9 cellular contexts compared by ENCODE assay signal in the genomic region with DNA sequence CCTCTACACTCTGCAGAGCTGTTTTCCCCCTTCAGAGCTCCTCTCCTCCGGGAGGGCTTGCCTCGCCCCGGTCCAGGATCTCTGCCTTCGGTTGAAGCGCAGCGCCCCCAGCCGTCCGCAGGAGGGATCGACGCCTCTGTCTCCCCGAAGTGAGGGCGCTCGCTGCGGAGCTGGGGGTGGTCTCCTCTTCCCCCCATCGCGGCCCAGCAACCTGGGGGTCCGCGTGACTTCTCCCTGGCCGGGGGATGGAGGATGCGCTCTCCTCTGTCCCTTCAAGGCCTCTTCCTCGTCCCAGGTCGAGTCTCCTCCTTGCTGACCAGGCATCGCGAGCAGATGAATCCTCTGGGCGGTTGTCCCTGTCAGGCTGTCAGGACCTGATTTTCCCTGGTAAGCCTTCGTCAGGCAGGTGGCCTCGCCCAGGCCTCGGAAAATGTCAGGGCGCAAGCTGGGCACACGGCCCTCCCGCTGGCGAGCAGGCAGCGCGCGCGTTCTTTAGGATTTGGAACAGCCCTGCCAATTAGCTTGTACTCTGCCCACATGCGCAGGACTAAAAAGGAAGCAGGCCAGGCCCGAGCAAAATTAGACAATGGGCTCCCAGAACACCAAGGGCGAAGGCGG.
DNase-seq lines count a peak whose midpoint lies in the region; ATAC-seq and TF ChIP-seq lines count a peak whose summit lies in the region.
"Had no signal": no experiment of that assay in that cellular context is flagged by ENCODE, and none has a peak within 500 bp of the region (broad histone marks: within the 10 kb centered on the region; RNA-seq: fewer than 3 reads in every experiment).

No MANE protein-coding gene starts in this region.

- peaks cover 7% of the 10 kb centered on the region for H3K27me3 Mint-ChIP-seq in neural progenitor cell (ENCODE audit: insufficient read depth, low read depth)

- no peak for TF ChIP-seq POLR2A in gastroesophageal sphincter (IDR thresholded peaks at IDR 0.05)
- no peak for TF ChIP-seq POLR2A in transverse colon (IDR thresholded peaks at IDR 0.05)

- H3K36me3 ChIP-seq in gastroesophageal sphincter = no peaks in the 10 kb centered on the region
- H3K36me3 ChIP-seq in neural progenitor cell = no peaks in the 10 kb centered on the region
- H3K36me3 ChIP-seq in transverse colon = no peaks in the 10 kb centered on the region

- TF ChIP-seq CTCF in gastroesophageal sphincter (IDR thresholded peaks at IDR 0.05) (peak; percentile 92 to 97 (median 95)), neural progenitor cell (IDR thresholded peaks at IDR 0.05) (peak; percentile 97), transverse colon (IDR thresholded peaks at IDR 0.05) (peak; percentile 88 to 97 (median 93))

- H3K27ac Mint-ChIP-seq in neural progenitor cell = no peak overlapping the region
- H3K27ac Mint-ChIP-seq: activated B cell treated with CpG ODN at 0.5 μM for 24 hours had no signal

- H3K4me1 ChIP-seq in gastroesophageal sphincter (peaks cover 0 to 15% (median 0%) of the 10 kb centered on the region in 3 donors), neural progenitor cell (peaks cover 69% of the 10 kb centered on the region), transverse colon (peaks cover 7 to 21% (median 11%) of the 10 kb centered on the region in 4 donors)

- no peaks in the 10 kb centered on the region for H3K79me2 ChIP-seq in neural progenitor cell (ENCODE audit: low read depth)

- H3K4me3 Mint-ChIP-seq in neural progenitor cell = peak overlapping the region; percentile 69
- H3K4me3 Mint-ChIP-seq: activated B cell treated with CpG ODN at 0.5 μM for 24 hours had no signal

- H3K27me3 ChIP-seq in gastroesophageal sphincter (no peaks in the 10 kb centered on the region), neural progenitor cell (no peaks in the 10 kb centered on the region), transverse colon (no peaks in the 10 kb centered on the region)

- H3F3A ChIP-seq in neural progenitor cell (ENCODE audit: low read depth) = peaks cover 55% of the 10 kb centered on the region

- ATAC-seq in GM21737 (IDR thresholded peaks at IDR 0.05; ENCODE audit: unreplicated experiment) (peak; percentile 60), gastroesophageal sphincter (peak; percentile 89), GM18861 (IDR thresholded peaks at IDR 0.05; ENCODE audit: unreplicated experiment) (no peak)

- DNase-seq in DMS153 (lab: John Stamatoyannopoulos, UW) (peak; percentile 34), NCI-H460 (ENCODE audit: extremely low read depth, low read depth) (peak; percentile 56), activated gamma-delta T cell treated with Interleukin-2 at 50 U/mL for 16 hours (peak; percentile 33), neural progenitor cell (ENCODE audit: low spot score) (peak; percentile 94), transverse colon (peak; percentile 79)
- DNase-seq: activated B cell treated with CpG ODN at 0.5 μM for 24 hours had no signal

- TF ChIP-seq EP300 in gastroesophageal sphincter (IDR thresholded peaks at IDR 0.05) (no peak), transverse colon (IDR thresholded peaks at IDR 0.05; ENCODE audit: low read depth) (no peak)

- H3K9me3 ChIP-seq in gastroesophageal sphincter (no peaks in the 10 kb centered on the region), neural progenitor cell (ENCODE audit: low read depth) (no peaks in the 10 kb centered on the region), transverse colon (no peaks in the 10 kb centered on the region)

- in situ Hi-C loops in transverse colon (cut with MboI; ENCODE audit: low pct_ligation_motif_present in 1 of 4, low pct_unique_long_range_greater_than_20kb in 1 of 4, low sequenced_read_pairs in 3 of 4) = loop anchor here (25.0 kb wide), 4 partner anchors 277 to 577 kb away; a partner anchor contains a TSS

- H3K27ac ChIP-seq in gastroesophageal sphincter = peak overlapping the region in 3 of 4 donors; percentile 8 to 65 (median 26)
- no peak overlapping the region for H3K27ac ChIP-seq in neural progenitor cell
- H3K27ac ChIP-seq in transverse colon = peak overlapping the region in 1 of 4 donors; percentile 20

- peak overlapping the region; percentile 21 to 45 for H3K4me3 ChIP-seq in gastroesophageal sphincter
- peak overlapping the region; percentile 6 for H3K4me3 ChIP-seq in neural progenitor cell
- peak overlapping the region in 3 of 4 donors; percentile 24 to 46 (median 26) for H3K4me3 ChIP-seq in transverse colon

- no peaks in the 10 kb centered on the region for H3K9me3 Mint-ChIP-seq in neural progenitor cell
- H3K9me3 Mint-ChIP-seq: activated B cell treated with CpG ODN at 0.5 μM for 24 hours had no signal

- no peak overlapping the region for H3K9ac ChIP-seq in neural progenitor cell

- H4K20me1 ChIP-seq in neural progenitor cell (ENCODE audit: low read depth) = no peaks in the 10 kb centered on the region

- peak overlapping the region; percentile 63 for H2AFZ ChIP-seq in neural progenitor cell (replicated peaks)

- H3K4me2 ChIP-seq in neural progenitor cell = peak overlapping the region; percentile 51

- intact Hi-C loops in transverse colon (cut with DNase I; ENCODE audit: low total_unique reads) = loop anchor here (5.0 to 10.0 kb wide), 2 partner anchors 277 to 589 kb away; a partner anchor contains a TSS

- H3K36me3 Mint-ChIP-seq in neural progenitor cell = no peaks in the 10 kb centered on the region

- WGBS in gastroesophageal sphincter (ENCODE audit: low coverage in 1 of 2), 2 donors = 0 to 30% methylated on average over 1 to 2 of the region's 40 CpGs
- 36 to 45% methylated on average over 5 to 20 of the region's 40 CpGs for WGBS in transverse colon (ENCODE audit: low coverage in 1 of 2), 2 donors

- peaks cover 41% of the 10 kb centered on the region for H3K4me1 Mint-ChIP-seq in neural progenitor cell

Comparison
In these comparisons a context has a peak if more than half of its experiments do, and no peak if none do; other contexts are left out.
1. DNase-seq: peak in every context shown above with its lines; median percentile 94 in neural progenitor cell; 79 in transverse colon; 56 in NCI-H460; 34 in DMS153; 33 in activated gamma-delta T cell treated with Interleukin-2 at 50 U/mL for 16 hours.